In the genomic region with DNA sequence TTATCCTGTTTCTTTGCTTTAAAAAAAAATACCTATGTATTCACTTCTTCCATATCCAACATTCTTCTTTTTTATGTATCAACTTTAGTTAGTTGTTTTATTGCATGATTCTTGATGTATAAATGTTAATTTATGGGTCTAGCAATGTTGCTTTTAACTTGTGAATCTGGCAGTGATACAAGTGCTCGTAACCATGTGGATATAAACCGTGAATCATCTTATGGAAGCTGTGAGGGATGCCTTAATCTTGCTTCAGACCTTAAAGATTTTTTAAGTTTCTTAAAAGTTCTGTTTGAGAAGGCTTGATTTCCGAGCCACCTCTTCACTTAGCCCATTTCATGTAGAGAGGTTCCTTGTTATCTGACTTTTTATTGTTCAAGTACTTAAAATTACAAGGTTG, we compare ENCODE assay signal across 30 cellular contexts. TPM values are rescaled to one million over a fixed set of nuclear protein-coding genes. Genes with fewer than 3 reads are reported as not detected.
A peak's percentile ranks its signal among the peaks of the same experiment; 100 is the strongest.
DNase-seq lines count a peak whose midpoint lies in the region; ATAC-seq, FAIRE-seq and TF ChIP-seq lines count a peak whose summit lies in the region.
"Had no signal": no experiment of that assay in that cellular context is flagged by ENCODE, and none has a peak within 500 bp of the region (broad histone marks: within the 10 kb centered on the region; RNA-seq: fewer than 3 reads in every experiment).

No MANE protein-coding gene starts in this region.

- H3K4me3 ChIP-seq in A673 (ENCODE audit: low read depth, low read length, poor library complexity, severe bottlenecking) = no peak overlapping the region
- no peak overlapping the region for H3K4me3 ChIP-seq in HEK293 (ENCODE audit: low read depth, low read length)
- H3K4me3 ChIP-seq in bronchial epithelial cell (ENCODE audit: low read depth, low read length) = no peak overlapping the region
- H3K4me3 ChIP-seq in fibroblast of villous mesenchyme (ENCODE audit: low read depth, low read length) = no peak overlapping the region
- H3K4me3 ChIP-seq: dorsolateral prefrontal cortex, gastrocnemius medialis, GM23338, left lung had no signal

- POLR2A ChIA-PET in A673 (lab: Charles Lee; ENCODE audit: low non-redundant PET) = no interaction called here
- POLR2A ChIA-PET in HEK293 (lab: Yijun Ruan, JAX) = no interaction called here

- intact Hi-C loops in A673 (cut with micrococcal nuclease; ENCODE audit: unreplicated experiment) = no loop called here

- no peak overlapping the region for H3K4me3 Mint-ChIP-seq in activated naive CD4-positive, alpha-beta T cell treated with anti-CD3 and anti-CD28 coated beads, Interleukin-2, amount 10 ng/mL, durations not matched to agents 7 days and 5 days
- no peak overlapping the region for H3K4me3 Mint-ChIP-seq in glutamatergic neuron (ENCODE audit: unreplicated experiment)
- H3K4me3 Mint-ChIP-seq: activated CD4-positive, alpha-beta T cell treated with anti-CD3 and anti-CD28 coated beads for 36 hours; activated T-cell treated with anti-CD3 and anti-CD28 coated beads, Interleukin-2, amount 50 U/mL, for 24 hours; GM23338; naive B cell; T-helper 17 cell had no signal

- H3K27ac Mint-ChIP-seq in activated naive CD4-positive, alpha-beta T cell treated with anti-CD3 and anti-CD28 coated beads, Interleukin-2, amount 10 ng/mL, durations not matched to agents 7 days and 5 days = no peak overlapping the region
- H3K27ac Mint-ChIP-seq in glutamatergic neuron (ENCODE audit: unreplicated experiment) = no peak overlapping the region
- H3K27ac Mint-ChIP-seq: activated CD4-positive, alpha-beta T cell treated with anti-CD3 and anti-CD28 coated beads for 36 hours; activated T-cell treated with anti-CD3 and anti-CD28 coated beads, Interleukin-2, amount 50 U/mL, for 24 hours; T-helper 17 cell had no signal

- CTCF ChIA-PET in A673 (lab: Charles Lee) = no interaction called here
- CTCF ChIA-PET in HEK293 (lab: Yijun Ruan, JAX) = interaction anchor here (0.6 kb wide), 1 partner anchor 57 kb away, joined by 3 read pairs; no protein-coding TSS in a partner anchor
- CTCF ChIA-PET in activated naive CD4-positive, alpha-beta T cell treated with anti-CD3 and anti-CD28 coated beads, Interleukin-2, amount 10 ng/mL, durations not matched to agents 7 days and 5 days (lab: Charles Lee) = no interaction called here

- no peaks in the 10 kb centered on the region for H3K27me3 ChIP-seq in A673 (replicated peaks; ENCODE audit: insufficient read depth, low read depth, low read length, poor library complexity)
- H3K27me3 ChIP-seq in bronchial epithelial cell (ENCODE audit: control insufficient read depth, insufficient read depth, low read length) = no peaks in the 10 kb centered on the region
- H3K27me3 ChIP-seq: dorsolateral prefrontal cortex, gastrocnemius medialis, left lung had no signal

- H3K9me3 Mint-ChIP-seq in activated naive CD4-positive, alpha-beta T cell treated with anti-CD3 and anti-CD28 coated beads, Interleukin-2, amount 10 ng/mL, durations not matched to agents 7 days and 5 days = no peaks in the 10 kb centered on the region
- no peaks in the 10 kb centered on the region for H3K9me3 Mint-ChIP-seq in glutamatergic neuron (ENCODE audit: unreplicated experiment)
- H3K9me3 Mint-ChIP-seq: activated T-cell treated with anti-CD3 and anti-CD28 coated beads, Interleukin-2, amount 50 U/mL, for 24 hours; GM23338; naive B cell had no signal

- no peak for TF ChIP-seq POLR2A in GM18505 (IDR thresholded peaks at IDR 0.05; ENCODE audit: borderline replicate concordance, extremely low read depth, insufficient read depth, insufficient read length)

- no peak for FAIRE-seq in bronchial epithelial cell (lab: Jason Lieb, UNC)

- DNase-seq in A673 (ENCODE audit: low spot score) (peak; percentile 4), bronchial epithelial cell (ENCODE audit: low read depth) (peak; percentile 10), fibroblast of villous mesenchyme (ENCODE audit: low read depth) (peak; percentile 62), glutamatergic neuron (no peak), NCI-H510A treated with DMSO at 0.1 percent for 48 hours (lab: John Stamatoyannopoulos, UW) (no peak)
- DNase-seq in activated naive CD4-positive, alpha-beta T cell treated with anti-CD3 and anti-CD28 coated beads, Interleukin-2, amount 10 ng/mL, durations not matched to agents 7 days and 5 days = no peak
- DNase-seq: activated CD4-positive, alpha-beta T cell treated with anti-CD3 and anti-CD28 coated beads for 36 hours; activated T-cell treated with anti-CD3 and anti-CD28 coated beads, Interleukin-2, amount 50 U/mL, for 24 hours; amniotic stem cell; Calu3; caudate nucleus; dorsolateral prefrontal cortex; gastrocnemius medialis; hypothalamus; Kasumi-1; left lung; naive B cell; NCI-H1092; NCI-H187; NCI-H69; SK-N-SH; small intestine; stimulated activated CD4-positive, alpha-beta T cell treated with anti-CD3 and anti-CD28 coated beads, Interleukin-2, amount 100 ng/mL, for 24 hours; T-helper 17 cell; trophoblast cell had no signal

- H3K9me3 ChIP-seq in A673 (ENCODE audit: low read depth, low read length, poor library complexity, severe bottlenecking) (no peaks in the 10 kb centered on the region), HEK293 (ENCODE audit: control insufficient read depth, insufficient read depth, low read depth, low read length) (no peaks in the 10 kb centered on the region)
- H3K9me3 ChIP-seq: gastrocnemius medialis, left lung, SK-N-SH had no signal

- H3K36me3 ChIP-seq in A673 (ENCODE audit: insufficient read depth, low read length, poor library complexity, severe bottlenecking) (peaks cover 75% of the 10 kb centered on the region), HEK293 (ENCODE audit: control insufficient read depth in 2 of 2, insufficient read depth in 1 of 2, low read length in 2 of 2) (peaks cover 64 to 66% of the 10 kb centered on the region in 2 experiments), bronchial epithelial cell (ENCODE audit: control insufficient read depth, insufficient read depth, low read length) (no peaks in the 10 kb centered on the region)
- H3K36me3 ChIP-seq: gastrocnemius medialis, left lung had no signal

- BruUV-seq in A673 (replicated peaks; lab: Mats Ljungman, UMichigan) = no TSS peak

- TF ChIP-seq CTCF in A673 (conservative IDR thresholded peaks at IDR 0.05; ENCODE audit: low read depth, low read length) (no peak), HEK293 (tag by site-specific recombination; IDR thresholded peaks at IDR 0.05) (no peak), bronchial epithelial cell (IDR thresholded peaks at IDR 0.05; ENCODE audit: insufficient read depth, low read length, severe bottlenecking) (no peak), fibroblast of villous mesenchyme (IDR thresholded peaks at IDR 0.05; ENCODE audit: insufficient read depth, low read depth, low read length) (no peak), glutamatergic neuron (IDR thresholded peaks at IDR 0.05; ENCODE audit: partially characterized antibody, unreplicated experiment) (no peak)

- ATAC-seq in GM18505 (IDR thresholded peaks at IDR 0.05; ENCODE audit: unreplicated experiment) = no peak
- ATAC-seq: activated CD4-positive, alpha-beta T cell treated with anti-CD3 and anti-CD28 coated beads for 36 hours; gastrocnemius medialis; GM23338; left lung; T-helper 17 cell had no signal

- H3K36me3 Mint-ChIP-seq in activated naive CD4-positive, alpha-beta T cell treated with anti-CD3 and anti-CD28 coated beads, Interleukin-2, amount 10 ng/mL, durations not matched to agents 7 days and 5 days = peaks cover 42% of the 10 kb centered on the region
- H3K36me3 Mint-ChIP-seq in glutamatergic neuron (ENCODE audit: unreplicated experiment) = no peaks in the 10 kb centered on the region

- H3K4me1 Mint-ChIP-seq in activated naive CD4-positive, alpha-beta T cell treated with anti-CD3 and anti-CD28 coated beads, Interleukin-2, amount 10 ng/mL, durations not matched to agents 7 days and 5 days = no peaks in the 10 kb centered on the region
- H3K4me1 Mint-ChIP-seq in glutamatergic neuron (ENCODE audit: low read depth, unreplicated experiment) = no peaks in the 10 kb centered on the region
- H3K4me1 Mint-ChIP-seq: GM23338, naive B cell, T-helper 17 cell had no signal

- H3K27ac ChIP-seq in A673 (ENCODE audit: low read depth, low read length, poor library complexity, severe bottlenecking) (no peak overlapping the region), HEK293 (ENCODE audit: extremely low read depth, low read depth, low read length) (no peak overlapping the region)
- H3K27ac ChIP-seq: C4-2B, dorsolateral prefrontal cortex, gastrocnemius medialis, left lung, RWPE1 had no signal

- H3K4me1 ChIP-seq in A673 (ENCODE audit: insufficient read depth, low read length, poor library complexity, severe bottlenecking) = no peaks in the 10 kb centered on the region
- no peaks in the 10 kb centered on the region for H3K4me1 ChIP-seq in HEK293 (ENCODE audit: control insufficient read depth, insufficient read depth, low read length)
- H3K4me1 ChIP-seq: gastrocnemius medialis, left lung had no signal

- no peaks in the 10 kb centered on the region for H3K27me3 Mint-ChIP-seq in activated naive CD4-positive, alpha-beta T cell treated with anti-CD3 and anti-CD28 coated beads, Interleukin-2, amount 10 ng/mL, durations not matched to agents 7 days and 5 days
- no peaks in the 10 kb centered on the region for H3K27me3 Mint-ChIP-seq in glutamatergic neuron (ENCODE audit: unreplicated experiment)
- H3K27me3 Mint-ChIP-seq: activated CD4-positive, alpha-beta T cell treated with anti-CD3 and anti-CD28 coated beads for 36 hours; activated T-cell treated with anti-CD3 and anti-CD28 coated beads, Interleukin-2, amount 50 U/mL, for 24 hours; naive B cell; T-helper 17 cell had no signal

TF ChIP-seq in HEK293, 187 proteins besides CTCF, POLR2A, EP300 and RAD21 (continues in another document):
- TF ChIP-seq, protein P1, sequence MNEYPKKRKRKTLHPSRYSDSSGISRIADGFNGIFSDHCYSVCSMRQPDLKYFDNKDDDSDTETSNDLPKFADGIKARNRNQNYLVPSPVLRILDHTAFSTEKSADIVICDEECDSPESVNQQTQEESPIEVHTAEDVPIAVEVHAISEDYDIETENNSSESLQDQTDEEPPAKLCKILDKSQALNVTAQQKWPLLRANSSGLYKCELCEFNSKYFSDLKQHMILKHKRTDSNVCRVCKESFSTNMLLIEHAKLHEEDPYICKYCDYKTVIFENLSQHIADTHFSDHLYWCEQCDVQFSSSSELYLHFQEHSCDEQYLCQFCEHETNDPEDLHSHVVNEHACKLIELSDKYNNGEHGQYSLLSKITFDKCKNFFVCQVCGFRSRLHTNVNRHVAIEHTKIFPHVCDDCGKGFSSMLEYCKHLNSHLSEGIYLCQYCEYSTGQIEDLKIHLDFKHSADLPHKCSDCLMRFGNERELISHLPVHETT (tag by site-specific recombination; IDR thresholded peaks at IDR 0.05) = no peak
- no peak for TF ChIP-seq KLF1 (tag by site-specific recombination; IDR thresholded peaks at IDR 0.05)

RNA-seq across cellular contexts. Expression of a gene that starts 25.9 kb away (rescaled TPM):
- total RNA-seq in A673 (2021) (177 and 181 TPM in 2 replicates), bronchial epithelial cell (2.8 and 5.3 TPM in 2 replicates), fibroblast of villous mesenchyme (38.7 and 39.7 TPM in 2 replicates), glutamatergic neuron (ENCODE audit: unreplicated experiment) (26.4 TPM)

Comparison
In these comparisons a context has a peak if more than half of its experiments do, and no peak if none do; other contexts are left out.
1. DNase-seq: peak in A673 (single experiment), bronchial epithelial cell (single experiment) and fibroblast of villous mesenchyme (single experiment); none in activated naive CD4-positive, alpha-beta T cell treated with anti-CD3 and anti-CD28 coated beads, Interleukin-2, amount 10 ng/mL, durations not matched to agents 7 days and 5 days (single experiment), glutamatergic neuron (single experiment) and NCI-H510A treated with DMSO at 0.1 percent for 48 hours (single experiment).